In the genomic region with DNA sequence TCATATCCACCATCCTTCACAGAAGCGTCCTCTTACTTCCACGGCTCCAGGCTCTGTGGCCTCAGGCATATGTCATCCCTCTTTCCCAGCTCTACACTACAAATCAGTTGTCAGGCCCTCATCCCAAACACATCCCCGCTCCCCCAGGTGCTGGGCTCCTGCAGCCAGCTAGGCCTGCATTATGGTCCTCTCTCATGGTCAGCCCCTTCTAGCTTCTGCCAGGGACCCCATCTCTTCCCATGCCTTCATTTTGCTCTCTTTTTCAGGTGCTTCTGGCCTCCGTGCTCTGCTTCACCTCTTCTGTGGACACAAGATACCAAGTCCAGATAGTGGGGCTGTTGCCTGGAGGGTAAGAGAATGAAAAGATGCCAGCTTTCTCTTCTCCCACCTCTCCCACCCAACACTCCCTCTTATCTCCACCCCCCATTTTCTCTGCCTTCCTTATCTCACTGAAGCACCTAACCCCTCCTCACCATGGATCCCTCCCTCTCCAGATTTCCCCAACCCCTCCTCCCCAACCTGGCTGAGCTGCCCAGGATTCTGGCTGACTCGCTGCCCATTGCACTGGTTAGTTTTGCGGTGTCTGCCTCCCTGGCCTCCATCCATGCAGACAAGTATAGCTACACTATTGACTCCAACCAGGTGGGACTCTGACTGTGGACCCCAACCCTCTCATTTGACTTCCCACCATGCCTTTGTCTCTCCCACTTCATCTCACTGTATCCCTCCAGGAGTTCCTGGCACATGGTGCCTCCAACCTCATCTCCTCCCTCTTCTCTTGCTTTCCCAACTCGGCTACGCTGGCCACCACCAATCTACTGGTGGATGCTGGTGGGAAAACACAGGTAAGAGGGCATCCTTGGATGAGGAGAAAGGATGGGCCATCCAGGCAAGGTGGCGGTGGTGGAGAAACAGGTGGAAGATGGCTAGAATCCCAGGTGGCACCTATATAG, we compare ENCODE assay signal across 10 cellular contexts. TPM values are rescaled to one million over a fixed set of nuclear protein-coding genes. Genes with fewer than 3 reads are reported as not detected.
DNase-seq lines count a peak whose midpoint lies in the region; ATAC-seq and TF ChIP-seq lines count a peak whose summit lies in the region.
"Had no signal": no experiment of that assay in that cellular context is flagged by ENCODE, and none has a peak within 500 bp of the region (broad histone marks: within the 10 kb centered on the region; RNA-seq: fewer than 3 reads in every experiment).

No MANE protein-coding gene starts in this region.

- POLR2A ChIA-PET in CD4-positive, alpha-beta memory T cell (lab: Charles Lee; ENCODE audit: partially characterized antibody): interaction anchor here (1.2 kb wide), 2 partner anchors 39 to 164 kb away, joined by 3 to 5 read pairs; no protein-coding TSS in a partner anchor
- POLR2A ChIA-PET in A673 (lab: Charles Lee; ENCODE audit: low non-redundant PET): no interaction called here

- no TSS peak for BruUV-seq in A673 (replicated peaks; lab: Mats Ljungman, UMichigan)

- H3K9me3 Mint-ChIP-seq in CD4-positive, alpha-beta memory T cell: no peaks in the 10 kb centered on the region
- H3K9me3 Mint-ChIP-seq in activated naive CD8-positive, alpha-beta T cell treated with anti-CD3 and anti-CD28 coated beads, Interleukin-2, amount 50 U/mL, for 24 hours: no peaks in the 10 kb centered on the region
- no peaks in the 10 kb centered on the region for H3K9me3 Mint-ChIP-seq in natural killer cell treated with Interleukin-12 subunit alpha and Interleukin-12 subunit beta and Interleukin-15 and Interleukin-18, amount 100 ng/mL, for 72 hours

- ATAC-seq in activated naive CD8-positive, alpha-beta T cell treated with anti-CD3 and anti-CD28 coated beads, Interleukin-2, amount 50 U/mL, for 24 hours: no peak
- ATAC-seq in natural killer cell treated with Interleukin-12 subunit alpha and Interleukin-12 subunit beta and Interleukin-15 and Interleukin-18, amount 100 ng/mL, for 72 hours: no peak

- H3K4me1 ChIP-seq in CD4-positive, alpha-beta memory T cell (ENCODE audit: insufficient read depth, low read length): peaks cover 31% of the 10 kb centered on the region
- peaks cover 7% of the 10 kb centered on the region for H3K4me1 ChIP-seq in A673 (ENCODE audit: insufficient read depth, low read length, poor library complexity, severe bottlenecking)

- H3K36me3 ChIP-seq in CD4-positive, alpha-beta memory T cell (ENCODE audit: insufficient read depth, low read length): no peaks in the 10 kb centered on the region
- H3K36me3 ChIP-seq in H7 (replicated peaks; ENCODE audit: control insufficient read depth, insufficient read depth, low read length): no peaks in the 10 kb centered on the region
- peaks cover 7% of the 10 kb centered on the region for H3K36me3 ChIP-seq in A673 (ENCODE audit: insufficient read depth, low read length, poor library complexity, severe bottlenecking)

- no peak overlapping the region for H3K27ac ChIP-seq in CD4-positive, alpha-beta memory T cell (ENCODE audit: low read depth, low read length)
- no peak overlapping the region for H3K27ac ChIP-seq in A673 (ENCODE audit: low read depth, low read length, poor library complexity, severe bottlenecking)
- H3K27ac ChIP-seq: epithelial cell of prostate, thoracic aorta had no signal

- H3K4me3 ChIP-seq in CD4-positive, alpha-beta memory T cell (ENCODE audit: low read length in 2 of 2): no peak overlapping the region
- no peak overlapping the region for H3K4me3 ChIP-seq in H7 (ENCODE audit: insufficient read depth, low read depth, low read length)
- H3K4me3 ChIP-seq in A673 (ENCODE audit: low read depth, low read length, poor library complexity, severe bottlenecking): no peak overlapping the region

- CTCF ChIA-PET in CD4-positive, alpha-beta memory T cell (lab: Charles Lee; ENCODE audit: partially characterized antibody): interaction anchor here (0.8 to 4.1 kb wide), 12 partner anchors 9 to 170 kb away, joined by 3 to 50 read pairs (median 6); a partner anchor contains a TSS
- CTCF ChIA-PET in A673 (lab: Charles Lee): interaction anchor here (0.7 to 1.1 kb wide), 2 partner anchors 37 to 39 kb away, joined by 5 to 9 read pairs; no protein-coding TSS in a partner anchor

- H3K9me3 ChIP-seq in CD4-positive, alpha-beta memory T cell (ENCODE audit: control insufficient read depth in 1 of 2, low read length in 2 of 2): no peaks in the 10 kb centered on the region
- H3K9me3 ChIP-seq in A673 (ENCODE audit: low read depth, low read length, poor library complexity, severe bottlenecking): no peaks in the 10 kb centered on the region
- H3K9me3 ChIP-seq: thoracic aorta had no signal

- H3K4me1 Mint-ChIP-seq in CD4-positive, alpha-beta memory T cell: peaks cover 25 to 41% (median 33%) of the 10 kb centered on the region in 4 donors
- H3K4me1 Mint-ChIP-seq in activated naive CD8-positive, alpha-beta T cell treated with anti-CD3 and anti-CD28 coated beads, Interleukin-2, amount 50 U/mL, for 24 hours: peaks cover 33% of the 10 kb centered on the region
- H3K4me1 Mint-ChIP-seq in natural killer cell treated with Interleukin-12 subunit alpha and Interleukin-12 subunit beta and Interleukin-15 and Interleukin-18, amount 100 ng/mL, for 72 hours (ENCODE audit: low read depth in 2 of 2): peaks cover 18 to 20% of the 10 kb centered on the region in 2 donors

- no peak for TF ChIP-seq CTCF in A673 (conservative IDR thresholded peaks at IDR 0.05; ENCODE audit: low read depth, low read length)

- no peaks in the 10 kb centered on the region for H3K36me3 Mint-ChIP-seq in CD4-positive, alpha-beta memory T cell
- H3K36me3 Mint-ChIP-seq in activated naive CD8-positive, alpha-beta T cell treated with anti-CD3 and anti-CD28 coated beads, Interleukin-2, amount 50 U/mL, for 24 hours (ENCODE audit: low read depth): no peaks in the 10 kb centered on the region
- no peaks in the 10 kb centered on the region for H3K36me3 Mint-ChIP-seq in natural killer cell treated with Interleukin-12 subunit alpha and Interleukin-12 subunit beta and Interleukin-15 and Interleukin-18, amount 100 ng/mL, for 72 hours

- DNase-seq in CD4-positive, alpha-beta memory T cell: no peak
- DNase-seq in H7 (peak; percentile 13), EL (no peak), A673 (ENCODE audit: low spot score) (no peak), kidney tubule cell (ENCODE audit: low spot score) (no peak)
- no peak for DNase-seq in activated naive CD8-positive, alpha-beta T cell treated with anti-CD3 and anti-CD28 coated beads, Interleukin-2, amount 50 U/mL, for 24 hours
- no peak for DNase-seq in natural killer cell treated with Interleukin-12 subunit alpha and Interleukin-12 subunit beta and Interleukin-15 and Interleukin-18, amount 100 ng/mL, for 72 hours (ENCODE audit: low spot score)

- intact Hi-C loops in CD4-positive, alpha-beta memory T cell (cut with micrococcal nuclease): no loop called here
- intact Hi-C loops in A673 (cut with micrococcal nuclease; ENCODE audit: unreplicated experiment): loop anchor here (2.0 kb wide), 1 partner anchor 162 kb away; no protein-coding TSS in a partner anchor

- peaks cover 81% of the 10 kb centered on the region for H3K27me3 ChIP-seq in CD4-positive, alpha-beta memory T cell (ENCODE audit: insufficient read depth, low read length)
- H3K27me3 ChIP-seq in H7 (ENCODE audit: control insufficient read depth, insufficient read depth, low read length) (peaks cover 100% of the 10 kb centered on the region), A673 (replicated peaks; ENCODE audit: insufficient read depth, low read depth, low read length, poor library complexity) (peaks cover 13% of the 10 kb centered on the region)

- H3K27ac Mint-ChIP-seq in CD4-positive, alpha-beta memory T cell: peak overlapping the region in 2 of 7 donors; percentile 23 to 54
- no peak overlapping the region for H3K27ac Mint-ChIP-seq in activated naive CD8-positive, alpha-beta T cell treated with anti-CD3 and anti-CD28 coated beads, Interleukin-2, amount 50 U/mL, for 24 hours
- peak overlapping the region in 1 of 2 donors; percentile 7 for H3K27ac Mint-ChIP-seq in natural killer cell treated with Interleukin-12 subunit alpha and Interleukin-12 subunit beta and Interleukin-15 and Interleukin-18, amount 100 ng/mL, for 72 hours

- peaks cover 84% of the 10 kb centered on the region in 2 donors for H3K27me3 Mint-ChIP-seq in CD4-positive, alpha-beta memory T cell
- peaks cover 96% of the 10 kb centered on the region for H3K27me3 Mint-ChIP-seq in activated naive CD8-positive, alpha-beta T cell treated with anti-CD3 and anti-CD28 coated beads, Interleukin-2, amount 50 U/mL, for 24 hours
- H3K27me3 Mint-ChIP-seq in natural killer cell treated with Interleukin-12 subunit alpha and Interleukin-12 subunit beta and Interleukin-15 and Interleukin-18, amount 100 ng/mL, for 72 hours: peaks cover 69 to 83% of the 10 kb centered on the region in 2 donors

- H3K4me3 Mint-ChIP-seq in CD4-positive, alpha-beta memory T cell: peak overlapping the region in 6 of 8 donors; percentile 55 to 86 (median 73)
- peak overlapping the region; percentile 75 for H3K4me3 Mint-ChIP-seq in activated naive CD8-positive, alpha-beta T cell treated with anti-CD3 and anti-CD28 coated beads, Interleukin-2, amount 50 U/mL, for 24 hours
- H3K4me3 Mint-ChIP-seq in natural killer cell treated with Interleukin-12 subunit alpha and Interleukin-12 subunit beta and Interleukin-15 and Interleukin-18, amount 100 ng/mL, for 72 hours: peak overlapping the region; percentile 48

RNA-seq across cellular contexts. Expression of a gene that starts 10.4 kb away (rescaled TPM):
- total RNA-seq in CD4-positive, alpha-beta memory T cell: not detected
- not detected for polyA plus RNA-seq in CD4-positive, alpha-beta memory T cell
- total RNA-seq in H7 (2014; rRNA removed; shearing (Covaris generic)): 0.59 and 0.70 TPM in 2 replicates
- 1 to 10 TPM; 1.5 to 3.6 TPM for total RNA-seq in natural killer cell treated with Interleukin-12 subunit alpha and Interleukin-12 subunit beta and Interleukin-15 and Interleukin-18, amount 100 ng/mL, for 72 hours
- 34.5 and 39.0 TPM in 2 replicates for total RNA-seq in A673 (2021)
- polyA plus RNA-seq: CD14-positive monocyte had no signal

RNA-seq across cellular contexts. Expression of a gene that starts 11.3 kb away (rescaled TPM):
- under 1 TPM; 0.47 to 0.67 TPM for total RNA-seq in CD4-positive, alpha-beta memory T cell
- not detected for polyA plus RNA-seq in CD4-positive, alpha-beta memory T cell
- 8.7 and 19.8 TPM in 2 replicates for total RNA-seq in H7 (2014; rRNA removed; shearing (Covaris generic))
- 1 to 10 TPM in 1 of 2 donors, under 1 TPM in 1; 0.52 to 4.0 TPM for total RNA-seq in natural killer cell treated with Interleukin-12 subunit alpha and Interleukin-12 subunit beta and Interleukin-15 and Interleukin-18, amount 100 ng/mL, for 72 hours
- total RNA-seq in A673 (2021): 20.9 and 32.5 TPM in 2 replicates
- polyA plus RNA-seq: CD14-positive monocyte had no signal

RNA-seq across cellular contexts. Expression of a gene that starts 17.9 kb away (rescaled TPM):
- 10 to 100 TPM; 33.8 to 37.1 TPM for total RNA-seq in CD4-positive, alpha-beta memory T cell
- polyA plus RNA-seq in CD4-positive, alpha-beta memory T cell: 1 to 10 TPM; 4.2 to 6.2 TPM
- total RNA-seq in H7 (2014; rRNA removed; shearing (Covaris generic)): 42.9 and 52.9 TPM in 2 replicates
- 10 to 100 TPM; 15.6 to 18.4 TPM for total RNA-seq in natural killer cell treated with Interleukin-12 subunit alpha and Interleukin-12 subunit beta and Interleukin-15 and Interleukin-18, amount 100 ng/mL, for 72 hours
- total RNA-seq in A673 (2021): 61.7 and 65.9 TPM in 2 replicates

RNA-seq across cellular contexts. Expression of a gene that starts 31.6 kb away (rescaled TPM):
- total RNA-seq in CD4-positive, alpha-beta memory T cell: 10 to 100 TPM; 32.4 to 36.0 TPM
- polyA plus RNA-seq in CD4-positive, alpha-beta memory T cell: 10 to 100 TPM; 30.4 to 45.0 TPM
- 26.0 and 26.3 TPM in 2 replicates for total RNA-seq in H7 (2014; rRNA removed; shearing (Covaris generic))
- 10 to 100 TPM; 25.9 to 35.7 TPM for total RNA-seq in natural killer cell treated with Interleukin-12 subunit alpha and Interleukin-12 subunit beta and Interleukin-15 and Interleukin-18, amount 100 ng/mL, for 72 hours
- 34.9 and 35.4 TPM in 2 replicates for total RNA-seq in A673 (2021)
